26 cellular contexts compared by ENCODE assay signal in the genomic region with DNA sequence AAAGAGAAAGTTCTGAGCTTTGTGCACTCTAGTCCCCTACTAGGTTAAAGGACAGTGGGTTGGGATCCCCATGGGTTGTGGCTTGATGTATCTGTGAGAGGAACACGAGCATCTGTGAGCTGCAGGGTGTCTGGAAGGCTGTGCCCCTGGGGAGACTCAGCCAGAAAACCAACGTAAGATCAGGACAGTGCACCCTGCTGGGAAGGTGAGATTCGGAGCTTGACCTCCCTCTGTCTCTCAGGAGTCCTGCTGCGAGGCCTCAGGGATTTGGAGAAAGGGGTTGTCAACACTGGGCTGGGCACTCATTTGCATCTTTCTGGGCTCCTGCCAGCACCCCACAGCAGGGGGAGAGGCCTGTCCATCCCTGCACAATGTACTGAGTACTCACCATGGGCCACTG. TPM values are rescaled to one million over a fixed set of nuclear protein-coding genes. Genes with fewer than 3 reads are reported as not detected.
"Had no signal": no experiment of that assay in that cellular context is flagged by ENCODE, and none has a peak within 500 bp of the region (broad histone marks: within the 10 kb centered on the region; RNA-seq: fewer than 3 reads in every experiment).

No MANE protein-coding gene starts in this region.

- H3K4me1 Mint-ChIP-seq: activated naive CD4-positive, alpha-beta T cell treated with anti-CD3 and anti-CD28 coated beads, Interleukin-2, amount 50 U/mL, for 24 hours had no signal

- H3K9me3 ChIP-seq: lower lobe of right lung, testis had no signal

- H3K4me3 ChIP-seq: lower lobe of right lung, testis had no signal

- H3K36me3 Mint-ChIP-seq: activated naive CD4-positive, alpha-beta T cell treated with anti-CD3 and anti-CD28 coated beads, Interleukin-2, amount 50 U/mL, for 24 hours; brain; naive thymus-derived CD4-positive, alpha-beta T cell had no signal

- DNase-seq: activated CD4-positive, alpha-beta T cell treated with anti-CD3 and anti-CD28 coated beads, Interleukin-2, amount 50 U/mL, for 1 hour; activated CD4-positive, CD25-positive, alpha-beta regulatory T cell treated with anti-CD3 and anti-CD28 coated beads, Interleukin-2, amount 50 U/mL, for 72 hours; activated gamma-delta T cell treated with Interleukin-2 at 50 U/mL for 16 hours; activated T-cell treated with anti-CD3 and anti-CD28 coated beads, Interleukin-2, amount 50 U/mL, for 1 hour; anterior cingulate cortex; dermis blood vessel endothelial cell; effector CD8-positive, alpha-beta T cell; erythroblast; foreskin keratinocyte; lower lobe of right lung; naive thymus-derived CD4-positive, alpha-beta T cell; stimulated activated CD4-positive, alpha-beta T cell treated with anti-CD3 and anti-CD28 coated beads, Interleukin-2, amount 100 ng/mL, for 48 hours; stimulated activated CD8-positive, alpha-beta memory T cell treated with anti-CD3 and anti-CD28 coated beads, Interleukin-4, amount 100 ng/mL, for 48 hours; stimulated activated naive CD4-positive, alpha-beta T cell; testis; trophoblast cell had no signal

- H3K36me3 ChIP-seq: lower lobe of right lung had no signal

- H3K9me3 Mint-ChIP-seq: activated naive CD4-positive, alpha-beta T cell treated with anti-CD3 and anti-CD28 coated beads, Interleukin-2, amount 50 U/mL, for 24 hours; brain; naive thymus-derived CD4-positive, alpha-beta T cell; neural crest cell had no signal

- H3K27ac ChIP-seq: VCaP had no signal

- ATAC-seq: left lobe of liver had no signal

- H3K27me3 Mint-ChIP-seq: activated naive CD4-positive, alpha-beta T cell treated with anti-CD3 and anti-CD28 coated beads, Interleukin-2, amount 50 U/mL, for 24 hours had no signal

- H3K27me3 ChIP-seq: foreskin keratinocyte, testis had no signal

- H3K4me1 ChIP-seq: foreskin keratinocyte, lower lobe of right lung had no signal

- H3K4me3 Mint-ChIP-seq: activated naive CD4-positive, alpha-beta T cell treated with anti-CD3 and anti-CD28 coated beads, Interleukin-2, amount 50 U/mL, for 24 hours; brain; naive thymus-derived CD4-positive, alpha-beta T cell; neural crest cell had no signal

- H3K27ac Mint-ChIP-seq: activated naive CD4-positive, alpha-beta T cell treated with anti-CD3 and anti-CD28 coated beads, Interleukin-2, amount 50 U/mL, for 24 hours had no signal

RNA-seq across cellular contexts. Expression of gene ANKRD63, which starts 15.2 kb away (rescaled TPM):
- total RNA-seq: dermis blood vessel endothelial cell, foreskin keratinocyte, kidney epithelial cell, left lobe of liver, lower lobe of right lung, mesenteric fat pad, neural crest cell, osteoblast, posterior vena cava had no signal
- polyA plus RNA-seq: foreskin keratinocyte; naive thymus-derived CD4-positive, alpha-beta T cell had no signal

RNA-seq across cellular contexts. Expression of gene PAK6, which starts 28.8 kb away (rescaled TPM):
- total RNA-seq: dermis blood vessel endothelial cell, left lobe of liver, osteoblast had no signal
- polyA plus RNA-seq: naive thymus-derived CD4-positive, alpha-beta T cell had no signal

RNA-seq across cellular contexts. Expression of gene PLCB2, which starts 40.1 kb away (rescaled TPM):
- total RNA-seq: renal cortical epithelial cell had no signal
